In the genomic region with DNA sequence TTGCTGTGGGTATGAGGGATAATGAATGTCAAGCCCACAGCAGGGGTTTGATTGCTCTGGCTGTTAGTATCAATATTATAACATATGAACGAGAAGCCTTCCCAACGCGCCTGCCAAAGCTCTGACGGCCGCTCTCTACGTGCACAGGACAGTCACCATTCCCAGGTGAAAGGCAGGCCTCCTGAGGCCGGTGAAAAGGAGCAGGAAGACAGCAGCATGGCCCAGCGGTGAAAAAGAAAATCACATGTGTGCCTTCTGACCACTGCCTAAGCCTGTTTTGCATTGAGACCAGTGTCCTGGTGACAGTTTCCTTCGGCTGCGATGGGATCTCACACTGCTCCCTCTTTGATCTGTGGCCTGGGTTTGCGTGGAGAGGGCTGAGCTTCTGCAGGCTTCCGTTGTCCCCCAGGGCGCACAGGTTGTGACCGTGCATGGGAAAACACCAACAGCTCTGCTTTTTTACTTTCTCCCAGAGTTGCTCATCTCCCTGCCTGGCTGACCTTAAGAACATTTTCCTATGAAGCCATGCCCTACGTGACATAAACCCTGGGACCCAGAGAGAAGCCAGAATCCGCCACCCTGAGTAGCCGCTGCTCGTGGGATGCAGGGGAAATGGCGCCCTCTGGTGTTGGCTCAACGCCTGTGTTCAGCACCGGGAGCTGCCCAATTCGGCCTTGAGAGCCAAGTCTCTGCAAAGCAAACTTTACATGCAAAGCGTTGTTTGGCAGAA, we compare ENCODE assay signal across 8 cellular contexts.
A peak's percentile ranks its signal among the peaks of the same experiment; 100 is the strongest.
DNase-seq lines count a peak whose midpoint lies in the region; ATAC-seq and TF ChIP-seq lines count a peak whose summit lies in the region.

No MANE protein-coding gene starts in this region.

- H3K9me3 ChIP-seq in colonic mucosa: no peaks in the 10 kb centered on the region

- H3K4ac ChIP-seq in mesendoderm (ENCODE audit: low read depth, low read length): no peak overlapping the region

- no peaks in the 10 kb centered on the region for H3K36me3 ChIP-seq in colonic mucosa
- H3K36me3 ChIP-seq in mesendoderm (ENCODE audit: control insufficient read depth, insufficient read depth, low read length): no peaks in the 10 kb centered on the region

- WGBS in mesendoderm (ENCODE audit: extremely low coverage, insufficient coverage, low lambda C conversion rate): no CpG with 5 or more reads among the region's 23 CpGs

- H2AK5ac ChIP-seq in mesendoderm (ENCODE audit: low read length): no peak overlapping the region

- H3K4me3 ChIP-seq in NB4 (ENCODE audit: low read depth, low read length) (no peak overlapping the region), WI38 (ENCODE audit: low read depth, low read length) (no peak overlapping the region), colonic mucosa (no peak overlapping the region), mesendoderm (ENCODE audit: low read length) (no peak overlapping the region)

- no peak overlapping the region for H3K27ac Mint-ChIP-seq in stimulated activated effector memory CD8-positive, alpha-beta T cell treated with anti-CD3 and anti-CD28 coated beads, Interleukin-12 subunit alpha, Interleukin-12 subunit beta, amount 100 ng/mL, for 72 hours

- H3K4me1 ChIP-seq in colonic mucosa (no peaks in the 10 kb centered on the region), mesendoderm (ENCODE audit: control insufficient read depth, low read depth, low read length) (no peaks in the 10 kb centered on the region)

- no peak overlapping the region for H3K4me2 ChIP-seq in mesendoderm (ENCODE audit: low read length)

- no peaks in the 10 kb centered on the region for H3K36me3 Mint-ChIP-seq in stimulated activated effector memory CD8-positive, alpha-beta T cell treated with anti-CD3 and anti-CD28 coated beads, Interleukin-12 subunit alpha, Interleukin-12 subunit beta, amount 100 ng/mL, for 72 hours

- H4K8ac ChIP-seq in mesendoderm (ENCODE audit: low read depth, low read length): no peak overlapping the region

- no peaks in the 10 kb centered on the region for H3K79me1 ChIP-seq in mesendoderm (ENCODE audit: low read length)

- intact Hi-C loops in colonic mucosa (cut with DNase I): loop anchor here (5.0 kb wide), 1 partner anchor 165 kb away; no protein-coding TSS in a partner anchor

- H3K27ac ChIP-seq in colonic mucosa (no peak overlapping the region), mesendoderm (ENCODE audit: low read depth, low read length) (no peak overlapping the region)

- no peak overlapping the region for H3K23ac ChIP-seq in mesendoderm (ENCODE audit: low read length)

- TF ChIP-seq CTCF in NB4 (IDR thresholded peaks at IDR 0.05; ENCODE audit: low read depth, low read length): peak; percentile 96
- TF ChIP-seq CTCF in WI38 (IDR thresholded peaks at IDR 0.05; ENCODE audit: low read depth, low read length): peak; percentile 76
- peak; percentile 58 for TF ChIP-seq CTCF in colonic mucosa (IDR thresholded peaks at IDR 0.05)

- DNase-seq in DMS153 (lab: John Stamatoyannopoulos, UW): peak; percentile 16
- no peak for DNase-seq in DMS153 treated with DMSO at 0.1 percent for 48 hours (lab: John Stamatoyannopoulos, UW; ENCODE audit: unreplicated experiment)
- DNase-seq in NB4 (ENCODE audit: low read depth): peak; percentile 80
- DNase-seq in colonic mucosa: peak; percentile 58
- DNase-seq in mesendoderm: peak; percentile 70
- peak; percentile 53 to 74 for DNase-seq in stimulated activated effector memory CD8-positive, alpha-beta T cell treated with anti-CD3 and anti-CD28 coated beads, Interleukin-12 subunit alpha, Interleukin-12 subunit beta, amount 100 ng/mL, for 72 hours (ENCODE audit: low spot score in 2 of 2)
- no peak for DNase-seq in foreskin melanocyte

- no peak overlapping the region for H4K5ac ChIP-seq in mesendoderm (ENCODE audit: low read length)

- peaks cover 7% of the 10 kb centered on the region for H3K9me3 Mint-ChIP-seq in stimulated activated effector memory CD8-positive, alpha-beta T cell treated with anti-CD3 and anti-CD28 coated beads, Interleukin-12 subunit alpha, Interleukin-12 subunit beta, amount 100 ng/mL, for 72 hours

- no peak overlapping the region for H3K18ac ChIP-seq in mesendoderm (ENCODE audit: low read length)

- H2BK120ac ChIP-seq in mesendoderm (ENCODE audit: low read depth, low read length): no peak overlapping the region

- ATAC-seq in stimulated activated effector memory CD8-positive, alpha-beta T cell treated with anti-CD3 and anti-CD28 coated beads, Interleukin-12 subunit alpha, Interleukin-12 subunit beta, amount 100 ng/mL, for 72 hours: peak; percentile 57

- H3K79me2 ChIP-seq in mesendoderm (ENCODE audit: control insufficient read depth, insufficient read depth, low read length): no peaks in the 10 kb centered on the region

- no peak overlapping the region for H3K4me3 Mint-ChIP-seq in stimulated activated effector memory CD8-positive, alpha-beta T cell treated with anti-CD3 and anti-CD28 coated beads, Interleukin-12 subunit alpha, Interleukin-12 subunit beta, amount 100 ng/mL, for 72 hours

- H2BK15ac ChIP-seq in mesendoderm (replicated peaks; ENCODE audit: low read depth): no peak overlapping the region

- TF ChIP-seq POLR2A in NB4 (IDR thresholded peaks at IDR 0.05; ENCODE audit: extremely low read depth, insufficient read length): no peak

- no peak overlapping the region for H3K56ac ChIP-seq in mesendoderm (ENCODE audit: low read length)

- H3K4me1 Mint-ChIP-seq in stimulated activated effector memory CD8-positive, alpha-beta T cell treated with anti-CD3 and anti-CD28 coated beads, Interleukin-12 subunit alpha, Interleukin-12 subunit beta, amount 100 ng/mL, for 72 hours: no peaks in the 10 kb centered on the region

- H3K9ac ChIP-seq in colonic mucosa (ENCODE audit: low read depth in 2 of 2, low read length in 2 of 2) (no peak overlapping the region), mesendoderm (ENCODE audit: low read length) (no peak overlapping the region)

- H2BK5ac ChIP-seq in mesendoderm (ENCODE audit: low read length): no peak overlapping the region

- H3K27me3 ChIP-seq in colonic mucosa (no peaks in the 10 kb centered on the region), mesendoderm (ENCODE audit: insufficient read depth, low read length, poor library complexity) (no peaks in the 10 kb centered on the region)

Comparison
In these comparisons a context has a peak if more than half of its experiments do, and no peak if none do; other contexts are left out.
1. DNase-seq: peak in DMS153 (single experiment), NB4 (single experiment), colonic mucosa (single experiment), mesendoderm (single experiment) and stimulated activated effector memory CD8-positive, alpha-beta T cell treated with anti-CD3 and anti-CD28 coated beads, Interleukin-12 subunit alpha, Interleukin-12 subunit beta, amount 100 ng/mL, for 72 hours (2 of 2); none in DMS153 treated with DMSO at 0.1 percent for 48 hours (single experiment) and foreskin melanocyte (single experiment).
2. Peak in every context shown above with its lines, with median percentiles within 50 percentile points of each other: CTCF ChIP-seq.